ENCODE assay signal across 9 cellular contexts in genomic region chr1:152013664-152014237, GRCh38. TPM values are rescaled to one million over a fixed set of nuclear protein-coding genes. Genes with fewer than 3 reads are reported as not detected.
DNase-seq lines count a peak whose midpoint lies in the region; ATAC-seq, FAIRE-seq and TF ChIP-seq lines count a peak whose summit lies in the region.
"Had no signal": no experiment of that assay in that cellular context is flagged by ENCODE, and none has a peak within 500 bp of the region (broad histone marks: within the 10 kb centered on the region; RNA-seq: fewer than 3 reads in every experiment).

No MANE protein-coding gene starts in this region.

- in situ Hi-C loops in SK-MEL-5 (cut with HindIII; ENCODE audit: low pct_unique_long_range_greater_than_20kb, low sequenced_read_pairs): loop anchor here (5.0 kb wide), 1 partner anchor 91 kb away; no protein-coding TSS in a partner anchor

- TF ChIP-seq POLR2A in prostate gland (IDR thresholded peaks at IDR 0.05): no peak

- H3K36me3 Mint-ChIP-seq in endodermal cell (ENCODE audit: low read depth): no peaks in the 10 kb centered on the region

- no peak overlapping the region for H3K27ac Mint-ChIP-seq in endodermal cell

- no peak overlapping the region for H3K9ac ChIP-seq in endodermal cell (ENCODE audit: extremely low read depth, low read length, poor library complexity, severe bottlenecking)

- H3K4me1 Mint-ChIP-seq in endodermal cell: peaks cover 9% of the 10 kb centered on the region

- DNase-seq in Ammon's horn (ENCODE audit: low spot score) (peak; percentile 40), GM18507 (ENCODE audit: extremely low spot score, insufficient read length, low read depth) (no peak), SK-MEL-5 (ENCODE audit: low read depth, low spot score) (peak; percentile 80), endodermal cell (peak; percentile 92), prostate gland (ENCODE audit: low spot score) (peak; percentile 45), NCI-H774 (lab: John Stamatoyannopoulos, UW) (no peak)

- H3K27me3 ChIP-seq in endodermal cell (ENCODE audit: control insufficient read depth, insufficient read depth, low read length, poor library complexity, severe bottlenecking): no peaks in the 10 kb centered on the region
- H3K27me3 ChIP-seq in prostate gland (replicated peaks; ENCODE audit: insufficient read depth): no peaks in the 10 kb centered on the region

- FAIRE-seq in GM18507 (lab: Jason Lieb, UNC): peak; percentile 73

- TF ChIP-seq CTCF in endodermal cell (conservative IDR thresholded peaks at IDR 0.05) (peak; percentile 89), prostate gland (IDR thresholded peaks at IDR 0.05) (peak; percentile 22 to 50 (median 30))

- no peaks in the 10 kb centered on the region for H3K9me3 ChIP-seq in endodermal cell (ENCODE audit: control insufficient read depth, low read length)
- no peaks in the 10 kb centered on the region for H3K9me3 ChIP-seq in prostate gland

- H3K4me3 ChIP-seq in endodermal cell (ENCODE audit: low read length) (no peak overlapping the region), prostate gland (no peak overlapping the region)

- H3K36me3 ChIP-seq in endodermal cell (ENCODE audit: control insufficient read depth, insufficient read depth, low read length) (no peaks in the 10 kb centered on the region), prostate gland (no peaks in the 10 kb centered on the region)

- no peaks in the 10 kb centered on the region for H3K9me3 Mint-ChIP-seq in endodermal cell
- H3K9me3 Mint-ChIP-seq: central memory CD8-positive, alpha-beta T cell had no signal

- H3K27ac ChIP-seq in endodermal cell (ENCODE audit: low read depth, low read length): no peak overlapping the region
- no peak overlapping the region for H3K27ac ChIP-seq in prostate gland

- intact Hi-C loops in prostate gland (cut with DNase I): no loop called here

- H3K4me1 ChIP-seq in endodermal cell (ENCODE audit: control insufficient read depth, insufficient read depth, low read length) (no peaks in the 10 kb centered on the region), prostate gland (replicated peaks) (no peaks in the 10 kb centered on the region)

- no peak for ATAC-seq in HG03095 (IDR thresholded peaks at IDR 0.05; ENCODE audit: unreplicated experiment)
- ATAC-seq in HG03469 (IDR thresholded peaks at IDR 0.05; ENCODE audit: unreplicated experiment): no peak

- WGBS in endodermal cell (ENCODE audit: insufficient coverage in 1 of 2, insufficient read length in 1 of 2), 2 experiments: 0 to 2% methylated on average over 2 to 3 of the region's 3 CpGs
- WGBS in prostate gland: 17% methylated on average over 3 of the region's 3 CpGs

- no peak overlapping the region for H3K4me3 Mint-ChIP-seq in endodermal cell
- H3K4me3 Mint-ChIP-seq: central memory CD8-positive, alpha-beta T cell had no signal

- H3K27me3 Mint-ChIP-seq in endodermal cell (ENCODE audit: insufficient read depth): peaks cover 22% of the 10 kb centered on the region

RNA-seq across cellular contexts. Expression of gene S100A10, which starts 20.1 kb away (rescaled TPM):
- total RNA-seq in SK-MEL-5 (2014; rRNA removed; shearing (Covaris generic)): 89.9 and 118 TPM in 2 replicates
- 152 and 205 TPM in 2 replicates for polyA plus RNA-seq in SK-MEL-5 (2015; cell fraction: cytosol; rRNA removed)
- 28.1 and 39.9 TPM in 2 replicates for polyA plus RNA-seq in SK-MEL-5 (2015; cell fraction: nucleus; rRNA removed)
- 100 to 1,000 TPM; 352 to 880 TPM for total RNA-seq in endodermal cell
- polyA plus RNA-seq in endodermal cell (2013, experiment 1 of 2): 263 TPM
- 320 TPM for polyA plus RNA-seq in endodermal cell (2013, experiment 2 of 2)
- total RNA-seq in prostate gland: 10 to 100 TPM; 61.7 to 72.1 TPM

RNA-seq across cellular contexts. Expression of gene S100A11, which starts 23.1 kb away (rescaled TPM):
- 566 and 602 TPM in 2 replicates for total RNA-seq in SK-MEL-5 (2014; rRNA removed; shearing (Covaris generic))
- 811 and 1,195 TPM in 2 replicates for polyA plus RNA-seq in SK-MEL-5 (2015; cell fraction: cytosol; rRNA removed)
- 71.8 and 79.3 TPM in 2 replicates for polyA plus RNA-seq in SK-MEL-5 (2015; cell fraction: nucleus; rRNA removed)
- total RNA-seq in endodermal cell (100 to 1,000 TPM; 163 to 248 TPM), prostate gland (100 to 1,000 TPM; 253 to 351 TPM)
- 271 TPM for polyA plus RNA-seq in endodermal cell (2013, experiment 1 of 2)
- polyA plus RNA-seq in endodermal cell (2013, experiment 2 of 2): 328 TPM

Comparison
In these comparisons a context has a peak if more than half of its experiments do, and no peak if none do; other contexts are left out.
1. DNase-seq: peak in Ammon's horn (single experiment), SK-MEL-5 (single experiment), endodermal cell (single experiment) and prostate gland (single experiment); none in GM18507 (single experiment) and NCI-H774 (single experiment).